ENCODE assay signal across 8 cellular contexts in genomic region chr20:35226775-35227681, GRCh38. TPM values are rescaled to one million over a fixed set of nuclear protein-coding genes. Genes with fewer than 3 reads are reported as not detected.
DNase-seq lines count a peak whose midpoint lies in the region; ATAC-seq and TF ChIP-seq lines count a peak whose summit lies in the region.

No MANE protein-coding gene starts in this region.

- H3K9me3 ChIP-seq in SJSA1 (replicated peaks) (no peaks in the 10 kb centered on the region), left ventricle myocardium inferior (replicated peaks) (no peaks in the 10 kb centered on the region), vagina (no peaks in the 10 kb centered on the region)

- H3K9ac ChIP-seq in rectal smooth muscle tissue (ENCODE audit: low read length) = no peak overlapping the region

- H3K27ac ChIP-seq in SJSA1 = no peak overlapping the region
- H3K27ac ChIP-seq in left ventricle myocardium inferior (replicated peaks) = no peak overlapping the region
- no peak overlapping the region for H3K27ac ChIP-seq in rectal smooth muscle tissue (ENCODE audit: low read depth, low read length)
- H3K27ac ChIP-seq in vagina = no peak overlapping the region

- H3K27ac Mint-ChIP-seq in activated naive CD8-positive, alpha-beta T cell = peak overlapping the region; percentile 16

- peaks cover 29% of the 10 kb centered on the region for H3K27me3 ChIP-seq in SJSA1 (replicated peaks)
- peaks cover 6% of the 10 kb centered on the region for H3K27me3 ChIP-seq in left ventricle myocardium inferior (ENCODE audit: low read depth)
- H3K27me3 ChIP-seq in rectal smooth muscle tissue (ENCODE audit: control insufficient read depth, insufficient read depth, low read length) = peaks cover 3% of the 10 kb centered on the region
- H3K27me3 ChIP-seq in vagina = no peaks in the 10 kb centered on the region

- DNase-seq in NOMO-1 treated with DMSO at 0.1 percent for 48 hours (lab: John Stamatoyannopoulos, UW; ENCODE audit: unreplicated experiment) (peak; percentile 33), NOMO-1 treated with dmso at 0.1 percent for 144 hours (lab: John Stamatoyannopoulos, UW; ENCODE audit: unreplicated experiment) (no peak), SJSA1 (ENCODE audit: low read depth in 1 of 2, low spot score in 2 of 2) (peak; percentile 7 to 54), left ventricle myocardium inferior (peak; percentile 20), vagina (ENCODE audit: extremely low spot score in 2 of 2) (no peak)

- TF ChIP-seq POLR2A in vagina (IDR thresholded peaks at IDR 0.05) = no peak

- H3K4me3 Mint-ChIP-seq in activated naive CD8-positive, alpha-beta T cell = peak overlapping the region; percentile 79

- no peak for TF ChIP-seq CTCF in left ventricle myocardium inferior (IDR thresholded peaks at IDR 0.05; ENCODE audit: borderline replicate concordance)
- TF ChIP-seq CTCF in vagina (IDR thresholded peaks at IDR 0.05) = no peak

- H3K27me3 Mint-ChIP-seq in activated naive CD8-positive, alpha-beta T cell = peaks cover 28% of the 10 kb centered on the region

- no peak for ATAC-seq in GM19452 (IDR thresholded peaks at IDR 0.05; ENCODE audit: unreplicated experiment)

- H3K4me1 ChIP-seq in SJSA1 (replicated peaks) (peaks cover 5% of the 10 kb centered on the region), left ventricle myocardium inferior (peaks cover 14% of the 10 kb centered on the region), rectal smooth muscle tissue (ENCODE audit: control insufficient read depth, insufficient read depth, low read length) (no peaks in the 10 kb centered on the region), vagina (peaks cover 8% of the 10 kb centered on the region)

- peak overlapping the region; percentile 6; the same call in 1 of the 2 replicates for H3K4me3 ChIP-seq in SJSA1
- H3K4me3 ChIP-seq in left ventricle myocardium inferior = peak overlapping the region; percentile 50
- peak overlapping the region; percentile 47 for H3K4me3 ChIP-seq in rectal smooth muscle tissue (ENCODE audit: low read length)
- H3K4me3 ChIP-seq in vagina = peak overlapping the region in 1 of 2 donors; percentile 29

- peaks cover 30% of the 10 kb centered on the region for H3K36me3 Mint-ChIP-seq in activated naive CD8-positive, alpha-beta T cell

- intact Hi-C loops in left ventricle myocardium inferior (cut with micrococcal nuclease) = no loop called here
- intact Hi-C loops in vagina (cut with DNase I) = no loop called here

- peaks cover 5% of the 10 kb centered on the region for H3K9me3 Mint-ChIP-seq in activated naive CD8-positive, alpha-beta T cell (ENCODE audit: low read depth)

- H3K4me1 Mint-ChIP-seq in activated naive CD8-positive, alpha-beta T cell (ENCODE audit: low read depth) = peaks cover 11% of the 10 kb centered on the region

- H3K36me3 ChIP-seq in SJSA1 (no peaks in the 10 kb centered on the region), left ventricle myocardium inferior (peaks cover 6% of the 10 kb centered on the region), rectal smooth muscle tissue (ENCODE audit: control insufficient read depth, insufficient read depth, low read length) (no peaks in the 10 kb centered on the region), vagina (no peaks in the 10 kb centered on the region)

RNA-seq across cellular contexts. Expression of gene MMP24, which starts 0.5 kb away (rescaled TPM):
- 0.50 and 0.71 TPM in 2 replicates for total RNA-seq in SJSA1 (2014; rRNA removed; shearing (Covaris generic))
- total RNA-seq in left ventricle myocardium inferior = 0.25 TPM
- 0.98 TPM for total RNA-seq in vagina

RNA-seq across cellular contexts. Expression of gene MMP24OS, which starts 50.9 kb away (rescaled TPM):
- 18.5 and 19.1 TPM in 2 replicates for total RNA-seq in SJSA1 (2014; rRNA removed; shearing (Covaris generic))
- total RNA-seq in left ventricle myocardium inferior (45.4 TPM), vagina (36.8 TPM)

RNA-seq across cellular contexts. Expression of gene PROCR, which starts 55.2 kb away (rescaled TPM):
- total RNA-seq in SJSA1 (2014; rRNA removed; shearing (Covaris generic)) = 20.4 and 22.0 TPM in 2 replicates
- total RNA-seq in left ventricle myocardium inferior (9.8 TPM), vagina (104 TPM)

RNA-seq across cellular contexts. Expression of gene EIF6, which starts 57.5 kb away (rescaled TPM):
- 118 and 155 TPM in 2 replicates for total RNA-seq in SJSA1 (2014; rRNA removed; shearing (Covaris generic))
- total RNA-seq in left ventricle myocardium inferior = 37.4 TPM
- total RNA-seq in vagina = 124 TPM

Comparison
In these comparisons a context has a peak if more than half of its experiments do, and no peak if none do; other contexts are left out.
1. DNase-seq: peak in NOMO-1 treated with DMSO at 0.1 percent for 48 hours (single experiment), SJSA1 (2 of 2) and left ventricle myocardium inferior (single experiment); none in NOMO-1 treated with dmso at 0.1 percent for 144 hours (single experiment) and vagina (0 of 2).